In genomic region chr3:148998715-148999413, GRCh38 we compare ENCODE assay signal across 1 cellular context.
TF ChIP-seq lines count a peak whose summit lies in the region.

No MANE protein-coding gene starts in this region.

TF ChIP-seq in HepG2, 621 proteins besides CTCF, POLR2A, EP300 and RAD21 (continued from another document):
- TF ChIP-seq, protein P1, sequence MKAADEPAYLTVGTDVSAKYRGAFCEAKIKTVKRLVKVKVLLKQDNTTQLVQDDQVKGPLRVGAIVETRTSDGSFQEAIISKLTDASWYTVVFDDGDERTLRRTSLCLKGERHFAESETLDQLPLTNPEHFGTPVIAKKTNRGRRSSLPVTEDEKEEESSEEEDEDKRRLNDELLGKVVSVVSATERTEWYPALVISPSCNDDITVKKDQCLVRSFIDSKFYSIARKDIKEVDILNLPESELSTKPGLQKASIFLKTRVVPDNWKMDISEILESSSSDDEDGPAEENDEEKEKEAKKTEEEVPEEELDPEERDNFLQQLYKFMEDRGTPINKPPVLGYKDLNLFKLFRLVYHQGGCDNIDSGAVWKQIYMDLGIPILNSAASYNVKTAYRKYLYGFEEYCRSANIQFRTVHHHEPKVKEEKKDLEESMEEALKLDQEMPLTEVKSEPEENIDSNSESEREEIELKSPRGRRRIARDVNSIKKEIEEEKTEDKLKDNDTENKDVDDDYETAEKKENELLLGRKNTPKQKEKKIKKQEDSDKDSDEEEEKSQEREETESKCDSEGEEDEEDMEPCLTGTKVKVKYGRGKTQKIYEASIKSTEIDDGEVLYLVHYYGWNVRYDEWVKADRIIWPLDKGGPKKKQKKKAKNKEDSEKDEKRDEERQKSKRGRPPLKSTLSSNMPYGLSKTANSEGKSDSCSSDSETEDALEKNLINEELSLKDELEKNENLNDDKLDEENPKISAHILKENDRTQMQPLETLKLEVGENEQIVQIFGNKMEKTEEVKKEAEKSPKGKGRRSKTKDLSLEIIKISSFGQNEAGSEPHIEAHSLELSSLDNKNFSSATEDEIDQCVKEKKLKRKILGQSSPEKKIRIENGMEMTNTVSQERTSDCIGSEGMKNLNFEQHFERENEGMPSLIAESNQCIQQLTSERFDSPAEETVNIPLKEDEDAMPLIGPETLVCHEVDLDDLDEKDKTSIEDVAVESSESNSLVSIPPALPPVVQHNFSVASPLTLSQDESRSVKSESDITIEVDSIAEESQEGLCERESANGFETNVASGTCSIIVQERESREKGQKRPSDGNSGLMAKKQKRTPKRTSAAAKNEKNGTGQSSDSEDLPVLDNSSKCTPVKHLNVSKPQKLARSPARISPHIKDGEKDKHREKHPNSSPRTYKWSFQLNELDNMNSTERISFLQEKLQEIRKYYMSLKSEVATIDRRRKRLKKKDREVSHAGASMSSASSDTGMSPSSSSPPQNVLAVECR (CRISPR knock-in tag; IDR thresholded peaks at IDR 0.05; ENCODE audit: borderline replicate concordance) = no peak
- no peak for TF ChIP-seq PRDM4 (CRISPR knock-in tag; IDR thresholded peaks at IDR 0.05; ENCODE audit: borderline replicate concordance)
- TF ChIP-seq, protein P2, sequence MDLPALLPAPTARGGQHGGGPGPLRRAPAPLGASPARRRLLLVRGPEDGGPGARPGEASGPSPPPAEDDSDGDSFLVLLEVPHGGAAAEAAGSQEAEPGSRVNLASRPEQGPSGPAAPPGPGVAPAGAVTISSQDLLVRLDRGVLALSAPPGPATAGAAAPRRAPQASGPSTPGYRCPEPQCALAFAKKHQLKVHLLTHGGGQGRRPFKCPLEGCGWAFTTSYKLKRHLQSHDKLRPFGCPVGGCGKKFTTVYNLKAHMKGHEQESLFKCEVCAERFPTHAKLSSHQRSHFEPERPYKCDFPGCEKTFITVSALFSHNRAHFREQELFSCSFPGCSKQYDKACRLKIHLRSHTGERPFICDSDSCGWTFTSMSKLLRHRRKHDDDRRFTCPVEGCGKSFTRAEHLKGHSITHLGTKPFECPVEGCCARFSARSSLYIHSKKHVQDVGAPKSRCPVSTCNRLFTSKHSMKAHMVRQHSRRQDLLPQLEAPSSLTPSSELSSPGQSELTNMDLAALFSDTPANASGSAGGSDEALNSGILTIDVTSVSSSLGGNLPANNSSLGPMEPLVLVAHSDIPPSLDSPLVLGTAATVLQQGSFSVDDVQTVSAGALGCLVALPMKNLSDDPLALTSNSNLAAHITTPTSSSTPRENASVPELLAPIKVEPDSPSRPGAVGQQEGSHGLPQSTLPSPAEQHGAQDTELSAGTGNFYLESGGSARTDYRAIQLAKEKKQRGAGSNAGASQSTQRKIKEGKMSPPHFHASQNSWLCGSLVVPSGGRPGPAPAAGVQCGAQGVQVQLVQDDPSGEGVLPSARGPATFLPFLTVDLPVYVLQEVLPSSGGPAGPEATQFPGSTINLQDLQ (CRISPR knock-in tag; IDR thresholded peaks at IDR 0.05) = no peak
- TF ChIP-seq ELF4 (CRISPR knock-in tag; IDR thresholded peaks at IDR 0.05; ENCODE audit: borderline replicate concordance) = no peak
- TF ChIP-seq, protein P3, sequence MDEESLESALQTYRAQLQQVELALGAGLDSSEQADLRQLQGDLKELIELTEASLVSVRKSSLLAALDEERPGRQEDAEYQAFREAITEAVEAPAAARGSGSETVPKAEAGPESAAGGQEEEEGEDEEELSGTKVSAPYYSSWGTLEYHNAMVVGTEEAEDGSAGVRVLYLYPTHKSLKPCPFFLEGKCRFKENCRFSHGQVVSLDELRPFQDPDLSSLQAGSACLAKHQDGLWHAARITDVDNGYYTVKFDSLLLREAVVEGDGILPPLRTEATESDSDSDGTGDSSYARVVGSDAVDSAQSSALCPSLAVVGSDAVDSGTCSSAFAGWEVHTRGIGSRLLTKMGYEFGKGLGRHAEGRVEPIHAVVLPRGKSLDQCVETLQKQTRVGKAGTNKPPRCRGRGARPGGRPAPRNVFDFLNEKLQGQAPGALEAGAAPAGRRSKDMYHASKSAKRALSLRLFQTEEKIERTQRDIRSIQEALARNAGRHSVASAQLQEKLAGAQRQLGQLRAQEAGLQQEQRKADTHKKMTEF (CRISPR knock-in tag; IDR thresholded peaks at IDR 0.05) = no peak
- no peak for TF ChIP-seq TFE3 (CRISPR knock-in tag; IDR thresholded peaks at IDR 0.05)
- TF ChIP-seq, protein P4, sequence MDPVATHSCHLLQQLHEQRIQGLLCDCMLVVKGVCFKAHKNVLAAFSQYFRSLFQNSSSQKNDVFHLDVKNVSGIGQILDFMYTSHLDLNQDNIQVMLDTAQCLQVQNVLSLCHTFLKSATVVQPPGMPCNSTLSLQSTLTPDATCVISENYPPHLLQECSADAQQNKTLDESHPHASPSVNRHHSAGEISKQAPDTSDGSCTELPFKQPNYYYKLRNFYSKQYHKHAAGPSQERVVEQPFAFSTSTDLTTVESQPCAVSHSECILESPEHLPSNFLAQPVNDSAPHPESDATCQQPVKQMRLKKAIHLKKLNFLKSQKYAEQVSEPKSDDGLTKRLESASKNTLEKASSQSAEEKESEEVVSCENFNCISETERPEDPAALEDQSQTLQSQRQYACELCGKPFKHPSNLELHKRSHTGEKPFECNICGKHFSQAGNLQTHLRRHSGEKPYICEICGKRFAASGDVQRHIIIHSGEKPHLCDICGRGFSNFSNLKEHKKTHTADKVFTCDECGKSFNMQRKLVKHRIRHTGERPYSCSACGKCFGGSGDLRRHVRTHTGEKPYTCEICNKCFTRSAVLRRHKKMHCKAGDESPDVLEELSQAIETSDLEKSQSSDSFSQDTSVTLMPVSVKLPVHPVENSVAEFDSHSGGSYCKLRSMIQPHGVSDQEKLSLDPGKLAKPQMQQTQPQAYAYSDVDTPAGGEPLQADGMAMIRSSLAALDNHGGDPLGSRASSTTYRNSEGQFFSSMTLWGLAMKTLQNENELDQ (CRISPR knock-in tag; IDR thresholded peaks at IDR 0.05; ENCODE audit: borderline replicate concordance) = no peak
- TF ChIP-seq ZBTB8A (CRISPR knock-in tag; IDR thresholded peaks at IDR 0.05; ENCODE audit: borderline replicate concordance, low read depth) = no peak
- TF ChIP-seq MIER3 (CRISPR knock-in tag; IDR thresholded peaks at IDR 0.05; ENCODE audit: borderline replicate concordance) = no peak
- no peak for TF ChIP-seq SRF (IDR thresholded peaks at IDR 0.05; ENCODE audit: low read depth, low read length)
- TF ChIP-seq ZNF3 (CRISPR knock-in tag; IDR thresholded peaks at IDR 0.05) = no peak
- no peak for TF ChIP-seq RBM39 (IDR thresholded peaks at IDR 0.05; ENCODE audit: low read depth, low read length, poor library complexity, severe bottlenecking)
- no peak for TF ChIP-seq ZFP41 (CRISPR knock-in tag; IDR thresholded peaks at IDR 0.05; ENCODE audit: borderline replicate concordance)
